Comparison of ENCODE assay signal across 18 cellular contexts in the genomic region with DNA sequence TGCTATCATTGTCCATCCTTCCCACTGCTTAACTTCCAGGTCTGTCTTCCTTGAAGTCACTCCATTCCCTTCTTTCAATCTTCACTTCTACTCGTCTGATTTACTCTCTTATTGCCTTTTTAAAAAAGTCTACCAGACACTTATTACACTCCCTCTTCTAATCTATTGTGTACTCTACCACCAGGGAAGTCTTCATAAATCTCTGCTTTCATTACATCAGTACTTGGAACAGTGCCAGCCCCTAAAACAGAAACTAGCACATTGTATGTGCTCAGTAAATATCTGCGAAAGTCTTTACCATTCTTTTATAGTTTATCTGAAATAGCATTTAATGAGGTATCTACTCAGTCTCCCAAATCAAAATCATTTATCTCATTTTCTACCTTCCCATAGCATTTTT.
DNase-seq lines count a peak whose midpoint lies in the region; ATAC-seq and TF ChIP-seq lines count a peak whose summit lies in the region.
"Had no signal": no experiment of that assay in that cellular context is flagged by ENCODE, and none has a peak within 500 bp of the region (broad histone marks: within the 10 kb centered on the region; RNA-seq: fewer than 3 reads in every experiment).

No MANE protein-coding gene starts in this region.

- intact Hi-C loops in CD4-positive, alpha-beta T cell (cut with DNase I, micrococcal nuclease) = no loop called here

- no peaks in the 10 kb centered on the region for H3K27me3 Mint-ChIP-seq in CD4-positive, alpha-beta T cell
- H3K27me3 Mint-ChIP-seq: activated CD4-positive, alpha-beta memory T cell treated with anti-CD3 and anti-CD28 coated beads, Interleukin-2, amount 10 ng/mL, durations not matched to agents 7 days and 5 days had no signal

- POLR2A ChIA-PET in HEK293 (lab: Yijun Ruan, JAX) = no interaction called here
- POLR2A ChIA-PET in CD4-positive, alpha-beta T cell (lab: Charles Lee) = no interaction called here

- CTCF ChIA-PET in HEK293 (lab: Yijun Ruan, JAX) = no interaction called here
- CTCF ChIA-PET in CD4-positive, alpha-beta T cell (lab: Charles Lee) = no interaction called here

- H3K4me3 ChIP-seq in HEK293 (ENCODE audit: low read depth, low read length) (no peak overlapping the region), fibroblast of the aortic adventitia (ENCODE audit: low read depth, low read length) (no peak overlapping the region), right atrium auricular region (no peak overlapping the region)
- H3K4me3 ChIP-seq: esophagus muscularis mucosa, psoas muscle had no signal

- no peak for ATAC-seq in CD4-positive, alpha-beta T cell (ENCODE audit: poor library complexity)
- no peak for ATAC-seq in GM19467 (IDR thresholded peaks at IDR 0.05; ENCODE audit: unreplicated experiment)
- ATAC-seq in GM18511 (IDR thresholded peaks at IDR 0.05; ENCODE audit: unreplicated experiment) = no peak
- ATAC-seq: HCT116, left ventricle myocardium superior, psoas muscle had no signal

- in situ Hi-C loops in Caki2 (cut with HindIII; ENCODE audit: low pct_unique_long_range_greater_than_20kb, low sequenced_read_pairs) = no loop called here

- no peak overlapping the region for H3K4me3 Mint-ChIP-seq in CD4-positive, alpha-beta T cell
- H3K4me3 Mint-ChIP-seq: activated CD4-positive, alpha-beta memory T cell treated with anti-CD3 and anti-CD28 coated beads, Interleukin-2, amount 10 ng/mL, durations not matched to agents 7 days and 5 days had no signal

- TF ChIP-seq CTCF in HEK293 (tag by site-specific recombination; IDR thresholded peaks at IDR 0.05) = no peak
- no peak for TF ChIP-seq CTCF in fibroblast of the aortic adventitia (IDR thresholded peaks at IDR 0.05; ENCODE audit: insufficient read depth, low read length)
- TF ChIP-seq CTCF in CD4-positive, alpha-beta T cell (IDR thresholded peaks at IDR 0.05) = no peak
- no peak for TF ChIP-seq CTCF in right atrium auricular region (IDR thresholded peaks at IDR 0.05)

- H3K9me3 Mint-ChIP-seq in CD4-positive, alpha-beta T cell = peaks cover 2% of the 10 kb centered on the region

- H3K27me3 ChIP-seq in CD4-positive, alpha-beta T cell (ENCODE audit: control insufficient read depth, insufficient read depth, low read length) = no peaks in the 10 kb centered on the region
- no peaks in the 10 kb centered on the region for H3K27me3 ChIP-seq in right atrium auricular region
- H3K27me3 ChIP-seq: esophagus muscularis mucosa had no signal

- no peaks in the 10 kb centered on the region for H3K4me1 ChIP-seq in HEK293 (ENCODE audit: control insufficient read depth, insufficient read depth, low read length)
- H3K4me1 ChIP-seq in right atrium auricular region = no peaks in the 10 kb centered on the region
- H3K4me1 ChIP-seq: esophagus muscularis mucosa, psoas muscle had no signal

- no peaks in the 10 kb centered on the region for H3K36me3 Mint-ChIP-seq in CD4-positive, alpha-beta T cell (ENCODE audit: low read depth)

- H3K36me3 ChIP-seq in HEK293 (ENCODE audit: control insufficient read depth in 2 of 2, insufficient read depth in 1 of 2, low read length in 2 of 2) = no peaks in the 10 kb centered on the region
- H3K36me3 ChIP-seq in right atrium auricular region = no peaks in the 10 kb centered on the region
- H3K36me3 ChIP-seq: esophagus muscularis mucosa had no signal

- H3K27ac ChIP-seq in HEK293 (ENCODE audit: extremely low read depth, low read depth, low read length) = no peak overlapping the region
- H3K27ac ChIP-seq in CD4-positive, alpha-beta T cell (ENCODE audit: low read depth, low read length) = no peak overlapping the region
- H3K27ac ChIP-seq in right atrium auricular region = no peak overlapping the region
- H3K27ac ChIP-seq: esophagus muscularis mucosa, psoas muscle had no signal

- DNase-seq in Caki2 (ENCODE audit: low read depth) (peak; percentile 35), OCI-M1 (lab: John Stamatoyannopoulos, UW) (peak; percentile 39), fibroblast of the aortic adventitia (ENCODE audit: low read depth) (peak; percentile 4), right atrium auricular region (ENCODE audit: low spot score) (no peak)
- no peak for DNase-seq in CD4-positive, alpha-beta T cell
- DNase-seq: activated CD4-positive, alpha-beta memory T cell treated with anti-CD3 and anti-CD28 coated beads, Interleukin-2, amount 10 ng/mL, durations not matched to agents 7 days and 5 days; DND-41; KBM-7; left ventricle myocardium superior; NCI-H187 treated with DMSO at 0.1 percent for 48 hours; psoas muscle; stimulated activated CD4-positive, alpha-beta T cell treated with anti-CD3 and anti-CD28 coated beads, Interleukin-15, amount 100 ng/mL, for 24 hours; SW 1271 had no signal

- no peaks in the 10 kb centered on the region for H3K4me1 Mint-ChIP-seq in CD4-positive, alpha-beta T cell (ENCODE audit: low read depth)
- H3K4me1 Mint-ChIP-seq: activated CD4-positive, alpha-beta memory T cell treated with anti-CD3 and anti-CD28 coated beads, Interleukin-2, amount 10 ng/mL, durations not matched to agents 7 days and 5 days had no signal

- no peak overlapping the region for H3K27ac Mint-ChIP-seq in CD4-positive, alpha-beta T cell
- H3K27ac Mint-ChIP-seq: activated CD4-positive, alpha-beta memory T cell treated with anti-CD3 and anti-CD28 coated beads, Interleukin-2, amount 10 ng/mL, durations not matched to agents 7 days and 5 days had no signal

- no peaks in the 10 kb centered on the region for H3K9me3 ChIP-seq in HEK293 (ENCODE audit: control insufficient read depth, insufficient read depth, low read depth, low read length)
- no peaks in the 10 kb centered on the region for H3K9me3 ChIP-seq in CD4-positive, alpha-beta T cell (ENCODE audit: control insufficient read depth, low read length)
- no peaks in the 10 kb centered on the region for H3K9me3 ChIP-seq in right atrium auricular region
- H3K9me3 ChIP-seq: esophagus muscularis mucosa, psoas muscle had no signal

TF ChIP-seq in HEK293, 187 proteins besides CTCF, POLR2A, EP300 and RAD21:
- no peak for TF ChIP-seq ZNF391 (tag by site-specific recombination; IDR thresholded peaks at IDR 0.05; ENCODE audit: borderline replicate concordance, low read depth)
- TF ChIP-seq, protein P1, sequence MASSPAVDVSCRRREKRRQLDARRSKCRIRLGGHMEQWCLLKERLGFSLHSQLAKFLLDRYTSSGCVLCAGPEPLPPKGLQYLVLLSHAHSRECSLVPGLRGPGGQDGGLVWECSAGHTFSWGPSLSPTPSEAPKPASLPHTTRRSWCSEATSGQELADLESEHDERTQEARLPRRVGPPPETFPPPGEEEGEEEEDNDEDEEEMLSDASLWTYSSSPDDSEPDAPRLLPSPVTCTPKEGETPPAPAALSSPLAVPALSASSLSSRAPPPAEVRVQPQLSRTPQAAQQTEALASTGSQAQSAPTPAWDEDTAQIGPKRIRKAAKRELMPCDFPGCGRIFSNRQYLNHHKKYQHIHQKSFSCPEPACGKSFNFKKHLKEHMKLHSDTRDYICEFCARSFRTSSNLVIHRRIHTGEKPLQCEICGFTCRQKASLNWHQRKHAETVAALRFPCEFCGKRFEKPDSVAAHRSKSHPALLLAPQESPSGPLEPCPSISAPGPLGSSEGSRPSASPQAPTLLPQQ (tag by site-specific recombination; IDR thresholded peaks at IDR 0.05) = 0 out of 2 replicates have a peak, but pooled peaks have one; percentile 19
- TF ChIP-seq SCRT2 (tag by site-specific recombination; IDR thresholded peaks at IDR 0.05) = no peak
- TF ChIP-seq KLF8 (tag by site-specific recombination; IDR thresholded peaks at IDR 0.05) = 0 out of 2 replicates have a peak, but pooled peaks have one; percentile 26
- peak; percentile 40; the same call in 1 of the 2 replicates for TF ChIP-seq ZFP69B (tag by site-specific recombination; IDR thresholded peaks at IDR 0.05)
- TF ChIP-seq ZNF544 (tag by site-specific recombination; IDR thresholded peaks at IDR 0.05) = no peak
- TF ChIP-seq WT1 (tag by site-specific recombination; IDR thresholded peaks at IDR 0.05) = peak; percentile 57; the same call in 1 of the 2 replicates
- TF ChIP-seq GLIS1 (tag by site-specific recombination; IDR thresholded peaks at IDR 0.05) = peak; percentile 88
- TF ChIP-seq ZNF239 (tag by site-specific recombination; IDR thresholded peaks at IDR 0.05) = no peak
- 0 out of 2 replicates have a peak, but pooled peaks have one; percentile 7 for TF ChIP-seq TRIM28 (IDR thresholded peaks at IDR 0.05; ENCODE audit: borderline replicate concordance, low read length)
- TF ChIP-seq FEZF1 (tag by site-specific recombination; IDR thresholded peaks at IDR 0.05) = peak; percentile 28; the same call in 1 of the 2 replicates
- peak; percentile 57 for TF ChIP-seq SETDB1 (IDR thresholded peaks at IDR 0.05; ENCODE audit: insufficient read length, low read length)
TF ChIP-seq in HEK293: peak in this region for 8.

Comparison
In these comparisons a context has a peak if more than half of its experiments do, and no peak if none do; other contexts are left out.
1. DNase-seq: peak in Caki2 (single experiment), OCI-M1 (single experiment) and fibroblast of the aortic adventitia (single experiment); none in CD4-positive, alpha-beta T cell (0 of 10) and right atrium auricular region (single experiment).